ENCODE assay signal across 6 cellular contexts in the genomic region with DNA sequence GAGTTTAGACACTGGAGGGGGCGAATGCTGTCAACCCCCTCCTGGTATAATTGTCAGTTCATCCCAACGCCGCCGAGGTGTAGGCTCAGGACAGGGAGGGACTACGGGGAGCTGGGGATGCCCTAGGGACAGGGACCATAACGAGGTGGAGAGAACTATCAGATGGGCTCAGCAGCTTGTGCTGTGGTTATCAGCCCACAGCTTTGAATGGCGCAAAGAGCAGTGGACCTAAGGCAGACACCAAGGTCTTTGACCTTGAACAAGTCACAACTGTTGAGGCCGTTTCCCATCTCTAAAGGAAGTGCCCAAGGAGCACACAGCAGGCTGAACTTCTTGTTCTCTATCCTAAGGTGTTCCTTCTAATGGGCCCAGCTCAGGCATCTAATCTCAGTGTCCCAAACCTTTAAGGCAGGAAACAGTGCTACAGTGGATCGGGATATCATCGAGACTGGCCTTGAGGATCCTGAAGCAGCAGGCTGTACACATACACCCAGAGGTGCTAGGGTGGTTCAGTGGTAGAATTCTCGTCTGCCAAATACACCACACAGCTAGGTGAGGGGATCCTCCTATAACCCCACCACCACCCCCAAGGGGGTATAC. TPM values are rescaled to one million over a fixed set of nuclear protein-coding genes. Genes with fewer than 3 reads are reported as not detected.
A peak's percentile ranks its signal among the peaks of the same experiment; 100 is the strongest.
DNase-seq lines count a peak whose midpoint lies in the region; ATAC-seq and TF ChIP-seq lines count a peak whose summit lies in the region.

No MANE protein-coding gene starts in this region.

- in situ Hi-C loops in mammary epithelial cell (cut with MboI; ENCODE audit: low sequenced_read_pairs in 2 of 2), result loop anchor here in 1 of 2 donors (5.0 kb wide), 1 partner anchor 80 kb away; the partner anchor contains the start of genes LBHD1 and UQCC3

- peak overlapping the region; percentile 94 for H3K4me2 ChIP-seq in mammary epithelial cell (ENCODE audit: insufficient read depth, low read depth, low read length)

- H3K27me3 ChIP-seq in mammary epithelial cell (ENCODE audit: insufficient read depth, low read length) (no peaks in the 10 kb centered on the region), neuron (ENCODE audit: insufficient read depth, low read length) (no peaks in the 10 kb centered on the region)

- CTCF ChIA-PET in mammary epithelial cell (lab: Charles Lee; ENCODE audit: low non-redundant PET), result interaction anchor here (0.7 to 1.4 kb wide), 4 partner anchors 19 to 168 kb away, joined by 3 to 6 read pairs (median 4); no protein-coding TSS in a partner anchor

- peak overlapping the region; percentile 18 for H3K9ac ChIP-seq in mammary epithelial cell (ENCODE audit: insufficient read depth, low read length)

- H3K4me3 ChIP-seq in mammary epithelial cell (replicated peaks in 1 of 3; ENCODE audit: insufficient read depth in 1 of 3, low read depth in 2 of 3, low read length in 3 of 3) (peak overlapping the region; percentile 28 to 51 (median 48)), neuron (ENCODE audit: low read length) (peak overlapping the region; percentile 95)

- no peaks in the 10 kb centered on the region for H4K20me1 ChIP-seq in mammary epithelial cell (ENCODE audit: insufficient read depth, low read length)

- DNase-seq in mammary epithelial cell (no peak), COR-L47 (lab: John Stamatoyannopoulos, UW) (no peak), OCI-M2 (lab: John Stamatoyannopoulos, UW; ENCODE audit: unreplicated experiment) (no peak), NCI-H146 (lab: John Stamatoyannopoulos, UW) (no peak)

- H3K9me3 ChIP-seq in mammary epithelial cell (replicated peaks; ENCODE audit: insufficient read depth, low read length) (no peaks in the 10 kb centered on the region), neuron (ENCODE audit: low read length) (no peaks in the 10 kb centered on the region)

- H3K4me1 ChIP-seq in mammary epithelial cell (ENCODE audit: insufficient read depth, low read length) (peaks cover 18% of the 10 kb centered on the region), neuron (ENCODE audit: insufficient read depth, low read length) (peaks cover 23% of the 10 kb centered on the region)

- peak overlapping the region; percentile 33 for H3K27ac ChIP-seq in mammary epithelial cell (ENCODE audit: insufficient read depth, low read depth, low read length)

- 22% methylated on average over 5 of the region's 11 CpGs for WGBS in mammary epithelial cell (ENCODE audit: low coverage, missing lambda C conversion rate)

- no TSS peak for BruUV-seq in mammary epithelial cell (replicated peaks; lab: Mats Ljungman, UMichigan)

- H3K36me3 ChIP-seq in mammary epithelial cell (ENCODE audit: insufficient read depth, low read length), result peaks cover 33% of the 10 kb centered on the region
- H3K36me3 ChIP-seq in neuron (ENCODE audit: insufficient read depth, low read length), result peaks cover 54% of the 10 kb centered on the region

- dilution Hi-C loops in mammary epithelial cell (cut with HindIII; ENCODE audit: low sequenced_read_pairs), result no loop called here

- peaks cover 45% of the 10 kb centered on the region for H3K79me2 ChIP-seq in mammary epithelial cell (ENCODE audit: insufficient read depth, low read length)

- ATAC-seq in HG03460 (IDR thresholded peaks at IDR 0.05; ENCODE audit: unreplicated experiment), result peak; percentile 1

- peak overlapping the region; percentile 76 for H2AFZ ChIP-seq in mammary epithelial cell (ENCODE audit: low read depth, low read length)
- no peak overlapping the region for H2AFZ ChIP-seq in neuron (ENCODE audit: low read depth, low read length)

- no peak for TF ChIP-seq CTCF in mammary epithelial cell (conservative IDR thresholded peaks at IDR 0.05 in 1 of 2, IDR thresholded peaks at IDR 0.05 in 1 of 2; ENCODE audit: extremely low read depth in 1 of 2, insufficient read depth in 1 of 2, low read depth in 1 of 2, low read length in 2 of 2)

- intact Hi-C loops in mammary epithelial cell (cut with micrococcal nuclease), result loop anchor here (2.0 to 5.0 kb wide), 5 partner anchors 20 to 270 kb away; partner anchors contain the start of genes C11orf98, CSKMT, EML3 and INTS5

RNA-seq across cellular contexts. Expression of gene TUT1, which starts 1.0 kb away (rescaled TPM):
- 10 to 100 TPM in 1 of 2 donors, 1 to 10 TPM in 1; 7.8 to 18.5 TPM for total RNA-seq in mammary epithelial cell
- polyA plus RNA-seq in mammary epithelial cell, result 12.2 TPM
- 11.7 TPM for polyA minus RNA-seq in mammary epithelial cell

RNA-seq across cellular contexts. Expression of gene MTA2, which starts 9.3 kb away (rescaled TPM):
- 100 to 1,000 TPM; 157 to 169 TPM for total RNA-seq in mammary epithelial cell
- 39.3 TPM for polyA plus RNA-seq in mammary epithelial cell
- 227 TPM for polyA minus RNA-seq in mammary epithelial cell

RNA-seq across cellular contexts. Expression of gene EEF1G, which starts 18.6 kb away (rescaled TPM):
- 1,000 to 10,000 TPM; 1,183 to 1,218 TPM for total RNA-seq in mammary epithelial cell
- polyA plus RNA-seq in mammary epithelial cell, result 1,634 TPM
- polyA minus RNA-seq in mammary epithelial cell, result 1,987 TPM

RNA-seq across cellular contexts. Expression of gene EML3, which starts 20.3 kb away (rescaled TPM):
- 10 to 100 TPM; 21.0 to 46.6 TPM for total RNA-seq in mammary epithelial cell
- 20.7 TPM for polyA plus RNA-seq in mammary epithelial cell
- 25.2 TPM for polyA minus RNA-seq in mammary epithelial cell

RNA-seq across cellular contexts. Expression of gene ROM1, which starts 20.7 kb away (rescaled TPM):
- 1 to 10 TPM; 2.3 TPM for total RNA-seq in mammary epithelial cell
- 2.1 TPM for polyA plus RNA-seq in mammary epithelial cell
- not detected for polyA minus RNA-seq in mammary epithelial cell
